ENCODE assay signal across 8 cellular contexts in the genomic region with DNA sequence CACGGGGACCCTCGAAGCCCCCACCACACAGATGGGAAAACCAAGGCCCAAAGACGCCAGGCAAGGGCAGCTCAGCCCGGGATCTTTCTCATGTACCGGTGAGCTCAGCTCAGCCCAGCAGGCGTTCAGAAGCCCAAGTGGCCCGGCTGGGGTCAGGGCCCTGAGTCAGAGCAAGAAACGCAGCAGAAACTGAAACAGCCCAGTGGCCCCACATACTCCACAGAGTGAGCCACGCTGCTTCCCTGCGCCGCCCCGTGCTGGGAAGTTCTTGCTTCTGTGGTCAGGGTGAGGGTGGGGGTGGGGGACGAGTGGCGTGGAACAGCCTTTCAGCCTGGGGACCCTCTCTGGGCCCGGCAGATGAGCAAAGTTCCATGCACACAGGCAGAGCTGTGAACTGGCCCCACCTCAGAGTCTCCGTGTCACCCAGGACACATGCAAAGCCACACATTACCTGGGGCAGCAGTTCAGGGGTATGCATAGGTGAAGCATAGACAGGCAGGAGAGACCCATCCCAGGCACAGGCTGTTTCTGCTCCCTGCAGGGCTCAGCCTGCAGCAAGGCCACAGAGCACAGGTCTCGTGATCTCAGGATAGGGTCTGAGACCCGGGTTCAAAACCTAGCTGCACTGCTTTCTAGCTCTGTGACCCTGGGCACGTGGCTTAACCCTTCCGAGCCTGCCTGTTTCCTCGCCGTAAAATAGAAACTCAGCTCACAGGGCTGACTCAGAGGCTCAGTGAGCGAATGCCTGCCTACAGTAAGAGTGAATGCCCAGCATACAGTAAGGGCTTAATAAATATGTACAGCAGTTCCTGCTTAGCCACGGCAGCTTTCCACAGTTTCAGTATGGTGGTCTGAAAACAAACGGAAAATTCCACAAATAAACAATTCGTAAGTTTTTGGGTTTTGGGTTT. TPM values are rescaled to one million over a fixed set of nuclear protein-coding genes. Genes with fewer than 3 reads are reported as not detected.
DNase-seq lines count a peak whose midpoint lies in the region; ATAC-seq and TF ChIP-seq lines count a peak whose summit lies in the region.

No MANE protein-coding gene starts in this region.

- peak; percentile 52 for DNase-seq in AG10803 (ENCODE audit: low read depth)
- peak; percentile 71 for DNase-seq in activated CD8-positive, alpha-beta T cell treated with anti-CD3 and anti-CD28 coated beads, Interleukin-2, amount 10 ng/mL, durations not matched to agents 7 days and 5 days
- DNase-seq in left lobe of liver (ENCODE audit: low spot score): no peak
- DNase-seq in KBM-7: no peak
- no peak for DNase-seq in islet precursor cell
- no peak for DNase-seq in NCI-H82 treated with DMSO at 0.1 percent for 48 hours (lab: John Stamatoyannopoulos, UW; ENCODE audit: unreplicated experiment)

- H3K4me1 Mint-ChIP-seq in activated CD8-positive, alpha-beta T cell treated with anti-CD3 and anti-CD28 coated beads, Interleukin-2, amount 10 ng/mL, durations not matched to agents 7 days and 5 days (ENCODE audit: low read depth): peaks cover 36% of the 10 kb centered on the region

- H3K4me3 Mint-ChIP-seq in activated CD8-positive, alpha-beta T cell treated with anti-CD3 and anti-CD28 coated beads, Interleukin-2, amount 10 ng/mL, durations not matched to agents 7 days and 5 days: no peak overlapping the region

- no peaks in the 10 kb centered on the region for H3K9me3 Mint-ChIP-seq in activated CD8-positive, alpha-beta T cell treated with anti-CD3 and anti-CD28 coated beads, Interleukin-2, amount 10 ng/mL, durations not matched to agents 7 days and 5 days (ENCODE audit: insufficient read depth)

- no peaks in the 10 kb centered on the region for H3K27me3 Mint-ChIP-seq in activated CD8-positive, alpha-beta T cell treated with anti-CD3 and anti-CD28 coated beads, Interleukin-2, amount 10 ng/mL, durations not matched to agents 7 days and 5 days (ENCODE audit: low read depth)

- no peak overlapping the region for H3K4me3 ChIP-seq in AG10803 (ENCODE audit: low read length)

- no peak for TF ChIP-seq CTCF in AG10803 (conservative IDR thresholded peaks at IDR 0.05; ENCODE audit: low read length)

- peak overlapping the region; percentile 52 for H3K27ac Mint-ChIP-seq in activated CD8-positive, alpha-beta T cell treated with anti-CD3 and anti-CD28 coated beads, Interleukin-2, amount 10 ng/mL, durations not matched to agents 7 days and 5 days

- ATAC-seq in GM19395 (IDR thresholded peaks at IDR 0.05; ENCODE audit: unreplicated experiment): peak; percentile 85
- ATAC-seq in HG03342 (IDR thresholded peaks at IDR 0.05; ENCODE audit: unreplicated experiment): peak; percentile 86
- ATAC-seq in activated CD8-positive, alpha-beta T cell treated with anti-CD3 and anti-CD28 coated beads, Interleukin-2, amount 10 ng/mL, durations not matched to agents 7 days and 5 days: peak; percentile 82
- peak; percentile 23 for ATAC-seq in left lobe of liver

- CTCF ChIA-PET in activated CD8-positive, alpha-beta T cell treated with anti-CD3 and anti-CD28 coated beads, Interleukin-2, amount 10 ng/mL, durations not matched to agents 7 days and 5 days (lab: Charles Lee): interaction anchor here (1.2 to 1.6 kb wide), 2 partner anchors 52 to 229 kb away, joined by 4 to 5 read pairs; no protein-coding TSS in a partner anchor

- POLR2A ChIA-PET in activated CD8-positive, alpha-beta T cell treated with anti-CD3 and anti-CD28 coated beads, Interleukin-2, amount 10 ng/mL, durations not matched to agents 7 days and 5 days (lab: Charles Lee): interaction anchor here (0.8 to 1.1 kb wide), 3 partner anchors 15 to 52 kb away, joined by 3 read pairs; no protein-coding TSS in a partner anchor

- in situ Hi-C loops in KBM-7 (cut with MboI; ENCODE audit: low pct_unique_long_range_greater_than_20kb, low sequenced_read_pairs): no loop called here

- no peaks in the 10 kb centered on the region for H3K36me3 Mint-ChIP-seq in activated CD8-positive, alpha-beta T cell treated with anti-CD3 and anti-CD28 coated beads, Interleukin-2, amount 10 ng/mL, durations not matched to agents 7 days and 5 days (ENCODE audit: low read depth)

RNA-seq across cellular contexts. Expression of a gene that starts 21.6 kb away (rescaled TPM):
- 10 to 100 TPM; 92.9 to 99.9 TPM for total RNA-seq in activated CD8-positive, alpha-beta T cell treated with anti-CD3 and anti-CD28 coated beads, Interleukin-2, amount 10 ng/mL, durations not matched to agents 7 days and 5 days
- 58.3 TPM for total RNA-seq in left lobe of liver

Comparison
In these comparisons a context has a peak if more than half of its experiments do, and no peak if none do; other contexts are left out.
1. DNase-seq: peak in AG10803 (single experiment) and activated CD8-positive, alpha-beta T cell treated with anti-CD3 and anti-CD28 coated beads, Interleukin-2, amount 10 ng/mL, durations not matched to agents 7 days and 5 days (single experiment); none in left lobe of liver (single experiment), KBM-7 (single experiment), islet precursor cell (single experiment) and NCI-H82 treated with DMSO at 0.1 percent for 48 hours (single experiment).
2. ATAC-seq: peak in every context shown above with its lines; median percentile 86 in HG03342; 85 in GM19395; 82 in activated CD8-positive, alpha-beta T cell treated with anti-CD3 and anti-CD28 coated beads, Interleukin-2, amount 10 ng/mL, durations not matched to agents 7 days and 5 days; 23 in left lobe of liver.